Comparison of ENCODE assay signal across 8 cellular contexts in genomic region chr19:47446534-47447469, GRCh38. TPM values are rescaled to one million over a fixed set of nuclear protein-coding genes. Genes with fewer than 3 reads are reported as not detected.
A peak's percentile ranks its signal among the peaks of the same experiment; 100 is the strongest.
DNase-seq lines count a peak whose midpoint lies in the region; ATAC-seq and TF ChIP-seq lines count a peak whose summit lies in the region.

No MANE protein-coding gene starts in this region.

- H3K36me3 ChIP-seq in ES-I3 (ENCODE audit: insufficient read depth, low read length) (no peaks in the 10 kb centered on the region), neuronal stem cell (replicated peaks in 1 of 2; ENCODE audit: control insufficient read depth in 2 of 2, insufficient read depth in 2 of 2, low read length in 2 of 2) (no peaks in the 10 kb centered on the region), prostate gland (no peaks in the 10 kb centered on the region), esophagus squamous epithelium (no peaks in the 10 kb centered on the region)

- H3K9ac ChIP-seq in ES-I3 (ENCODE audit: low read depth, low read length) (peak overlapping the region; percentile 74), neuronal stem cell (ENCODE audit: low read depth, low read length, poor library complexity) (no peak overlapping the region)

- H2AFZ ChIP-seq in neuronal stem cell (ENCODE audit: low read length): peak overlapping the region; percentile 86

- H3K27ac ChIP-seq in neuronal stem cell (replicated peaks; ENCODE audit: low read length): no peak overlapping the region
- H3K27ac ChIP-seq in prostate gland: no peak overlapping the region
- H3K27ac ChIP-seq in esophagus squamous epithelium: no peak overlapping the region

- H2AK5ac ChIP-seq in neuronal stem cell (ENCODE audit: low read depth, low read length): no peak overlapping the region

- DNase-seq in NCI-H526 (lab: John Stamatoyannopoulos, UW) (peak; percentile 86), cerebellum (ENCODE audit: low spot score) (peak; percentile 71), neuronal stem cell (ENCODE audit: low spot score) (no peak), prostate gland (ENCODE audit: low spot score) (no peak), esophagus squamous epithelium (lab: John Stamatoyannopoulos, UW) (no peak)

- H3K9me3 ChIP-seq in ES-I3 (ENCODE audit: control insufficient read depth, insufficient read depth, low read length) (no peaks in the 10 kb centered on the region), neuronal stem cell (replicated peaks in 1 of 2; ENCODE audit: control insufficient read depth in 2 of 2, insufficient read depth in 1 of 2, low read depth in 1 of 2, low read length in 2 of 2) (peaks cover 0 to 1% of the 10 kb centered on the region in 2 donors), prostate gland (no peaks in the 10 kb centered on the region), esophagus squamous epithelium (no peaks in the 10 kb centered on the region)

- no peak overlapping the region for H3K4ac ChIP-seq in neuronal stem cell (ENCODE audit: low read length)

- no peak overlapping the region for H4K91ac ChIP-seq in neuronal stem cell (ENCODE audit: low read depth, low read length, poor library complexity)

- H3K27me3 ChIP-seq in neuronal stem cell (ENCODE audit: control insufficient read depth in 3 of 3, insufficient read depth in 3 of 3, low read depth in 1 of 3, low read length in 3 of 3) (peaks cover 7 to 60% (median 45%) of the 10 kb centered on the region in 3 experiments), prostate gland (replicated peaks; ENCODE audit: insufficient read depth) (no peaks in the 10 kb centered on the region), esophagus squamous epithelium (peaks cover 6 to 89% (median 15%) of the 10 kb centered on the region in 4 donors)

- no peak overlapping the region for H2BK15ac ChIP-seq in neuronal stem cell (ENCODE audit: low read length)

- H3K4me1 ChIP-seq in ES-I3 (ENCODE audit: insufficient read depth, low read length): peaks cover 11% of the 10 kb centered on the region
- H3K4me1 ChIP-seq in neuronal stem cell (ENCODE audit: control insufficient read depth in 2 of 2, insufficient read depth in 1 of 2, low read depth in 1 of 2, low read length in 2 of 2): peaks cover 4 to 11% of the 10 kb centered on the region in 2 donors
- H3K4me1 ChIP-seq in prostate gland (replicated peaks): no peaks in the 10 kb centered on the region
- H3K4me1 ChIP-seq in esophagus squamous epithelium: peaks cover 4 to 39% (median 16%) of the 10 kb centered on the region in 3 donors

- H2BK5ac ChIP-seq in neuronal stem cell (ENCODE audit: low read length): no peak overlapping the region

- H3K4me2 ChIP-seq in neuronal stem cell (ENCODE audit: insufficient read depth, low read length, poor library complexity, severe bottlenecking): peak overlapping the region; percentile 69

- peak overlapping the region; percentile 93 for H3K23ac ChIP-seq in neuronal stem cell (ENCODE audit: low read depth, low read length, poor library complexity)

- TF ChIP-seq POLR2A in prostate gland (IDR thresholded peaks at IDR 0.05) (no peak), esophagus squamous epithelium (IDR thresholded peaks at IDR 0.05) (no peak)

- peak overlapping the region; percentile 64 for H3K18ac ChIP-seq in neuronal stem cell (ENCODE audit: low read length)

- no peak overlapping the region for H3K14ac ChIP-seq in neuronal stem cell (ENCODE audit: low read length)

- no peak overlapping the region for H2BK120ac ChIP-seq in neuronal stem cell (ENCODE audit: low read depth, low read length)

- no peak overlapping the region for H2BK12ac ChIP-seq in neuronal stem cell (ENCODE audit: low read length)

- ATAC-seq in HG02763 (IDR thresholded peaks at IDR 0.05; ENCODE audit: unreplicated experiment) (no peak), GM19452 (IDR thresholded peaks at IDR 0.05; ENCODE audit: unreplicated experiment) (no peak)

- no CpG with 5 or more reads among the region's 28 CpGs for whole genome bisulfite sequencing in neuronal stem cell (ENCODE audit: extremely low coverage in 2 of 2, insufficient read length in 2 of 2, insufficient replicate concordance in 1 of 2), 2 donors
- WGBS in prostate gland: 15% methylated on average over 28 of the region's 28 CpGs
- WGBS in esophagus squamous epithelium, 2 donors: 21 to 26% methylated on average over 26 to 27 of the region's 28 CpGs

- H3K4me3 ChIP-seq in neuronal stem cell (ENCODE audit: low read length in 2 of 2) (peak overlapping the region; percentile 17 to 51), prostate gland (no peak overlapping the region), esophagus squamous epithelium (peak overlapping the region in 1 of 4 donors; percentile 21)

- intact Hi-C loops in prostate gland (cut with DNase I) (no loop called here), esophagus squamous epithelium (cut with DNase I) (no loop called here)

- no peak overlapping the region for H4K8ac ChIP-seq in neuronal stem cell (ENCODE audit: low read depth, low read length)

- peaks cover 2% of the 10 kb centered on the region for H3K79me1 ChIP-seq in neuronal stem cell (ENCODE audit: low read depth, low read length)

- TF ChIP-seq CTCF in prostate gland (IDR thresholded peaks at IDR 0.05): no peak
- no peak for TF ChIP-seq CTCF in esophagus squamous epithelium (IDR thresholded peaks at IDR 0.05)

RNA-seq across cellular contexts. Expression of gene SLC8A2, which starts 24.9 kb away (rescaled TPM):
- total RNA-seq in cerebellum (26.5 TPM), prostate gland (1 to 10 TPM; 1.3 to 7.7 TPM), esophagus squamous epithelium (1 to 10 TPM in 2 of 4 donors, under 1 TPM in 1, not detected in 1; 0.08 to 5.0 (median 3.6) TPM)
- 4.7 TPM for polyA plus RNA-seq in neuronal stem cell (2013, experiment 1 of 2)
- polyA plus RNA-seq in neuronal stem cell (2013, experiment 2 of 2): 5.5 TPM

RNA-seq across cellular contexts. Expression of gene MEIS3, which starts 27.5 kb away (rescaled TPM):
- total RNA-seq in cerebellum (36.2 TPM), prostate gland (10 to 100 TPM; 16.2 to 41.6 TPM), esophagus squamous epithelium (10 to 100 TPM in 1 of 4 donors, 1 to 10 TPM in 3; 1.0 to 13.5 (median 3.9) TPM)
- 110 TPM for polyA plus RNA-seq in neuronal stem cell (2013, experiment 1 of 2)
- polyA plus RNA-seq in neuronal stem cell (2013, experiment 2 of 2): 102 TPM

RNA-seq across cellular contexts. Expression of gene KPTN, which starts 37.2 kb away (rescaled TPM):
- total RNA-seq in cerebellum: 5.9 TPM
- 17.3 TPM for polyA plus RNA-seq in neuronal stem cell (2013, experiment 1 of 2)
- polyA plus RNA-seq in neuronal stem cell (2013, experiment 2 of 2): 17.4 TPM
- 1 to 10 TPM; 8.8 to 9.0 TPM for total RNA-seq in prostate gland
- total RNA-seq in esophagus squamous epithelium: 1 to 10 TPM; 5.6 to 9.4 (median 8.4) TPM

Comparison
In these comparisons a context has a peak if more than half of its experiments do, and no peak if none do; other contexts are left out.
1. DNase-seq: peak in NCI-H526 (2 of 2) and cerebellum (single experiment); none in neuronal stem cell (single experiment), prostate gland (single experiment) and esophagus squamous epithelium (single experiment).
2. H3K4me3 ChIP-seq: peak in neuronal stem cell (2 of 2); none in prostate gland (0 of 2).